In genomic region chr5:160449458-160449857, GRCh38 we compare ENCODE assay signal across 24 cellular contexts. TPM values are rescaled to one million over a fixed set of nuclear protein-coding genes. Genes with fewer than 3 reads are reported as not detected.
DNase-seq lines count a peak whose midpoint lies in the region; ATAC-seq, FAIRE-seq and TF ChIP-seq lines count a peak whose summit lies in the region.
"Had no signal": no experiment of that assay in that cellular context is flagged by ENCODE, and none has a peak within 500 bp of the region (broad histone marks: within the 10 kb centered on the region; RNA-seq: fewer than 3 reads in every experiment).

No MANE protein-coding gene starts in this region.

- H3K36me3 Mint-ChIP-seq in activated CD4-positive, alpha-beta T cell treated with anti-CD3 and anti-CD28 coated beads, Interleukin-2, amount 10 ng/mL, durations not matched to agents 24 days and 14 days (ENCODE audit: low read depth) = peaks cover 4% of the 10 kb centered on the region
- peaks cover 3% of the 10 kb centered on the region for H3K36me3 Mint-ChIP-seq in activated CD4-positive, alpha-beta T cell treated with anti-CD3 and anti-CD28 coated beads, Interleukin-2, amount 10 ng/mL, durations not matched to agents 7 days and 5 days (ENCODE audit: low read depth)
- H3K36me3 Mint-ChIP-seq in activated T-helper 2 cell treated with anti-CD3 and anti-CD28 coated beads, Interferon-gamma antibody, Interleukin-2, Interleukin-4, amounts not matched to agents 10 μg/mL and 5 μg/mL and 100 μg/mL, durations not matched to agents 14 hours and 24 hours and 36 hours (ENCODE audit: low read depth) = peaks cover 10% of the 10 kb centered on the region
- H3K36me3 Mint-ChIP-seq in stimulated activated memory B cell treated with anti-CD40 and anti-IgM and Interleukin-4, amounts not matched to agents 10 μg/mL and 1 μg/mL and 100 μg/mL, for 72 hours = no peaks in the 10 kb centered on the region
- H3K36me3 Mint-ChIP-seq: CD4-positive, alpha-beta memory T cell had no signal

- H3K9ac ChIP-seq in endothelial cell of umbilical vein (replicated peaks; ENCODE audit: extremely low read depth, insufficient read depth, low read length) = peak overlapping the region; percentile 41
- H3K9ac ChIP-seq: BLaER1 treated with 17β-estradiol and CSF1 and Interleukin-3, amounts not matched to agents 10 nM and 100 nM had no signal

- CTCF ChIA-PET in activated CD4-positive, alpha-beta T cell treated with anti-CD3 and anti-CD28 coated beads, Interleukin-2, amount 10 ng/mL, durations not matched to agents 7 days and 5 days (lab: Charles Lee) = interaction anchor here (1.9 kb wide), 1 partner anchor 10 kb away, joined by 11 read pairs; no protein-coding TSS in a partner anchor
- CTCF ChIA-PET in endothelial cell of umbilical vein (lab: Charles Lee) = interaction anchor here (1.5 to 3.4 kb wide), 2 partner anchors 11 kb away, joined by 4 to 18 read pairs; no protein-coding TSS in a partner anchor

- no peak for ATAC-seq in stimulated activated memory B cell treated with anti-CD40 and anti-IgM and Interleukin-4, amounts not matched to agents 10 μg/mL and 1 μg/mL and 100 μg/mL, for 72 hours
- no peak for ATAC-seq in GM21515 (IDR thresholded peaks at IDR 0.05; ENCODE audit: unreplicated experiment)
- ATAC-seq: A549 had no signal

- no peaks in the 10 kb centered on the region for H3K9me1 ChIP-seq in endothelial cell of umbilical vein (replicated peaks; ENCODE audit: control insufficient read depth, extremely low read depth, insufficient read depth, low read length)

- TF ChIP-seq POLR2A in endothelial cell of umbilical vein (IDR thresholded peaks at IDR 0.05; ENCODE audit: low read depth, low read length) = no peak

- peaks cover 24% of the 10 kb centered on the region for H3K9me3 Mint-ChIP-seq in activated CD4-positive, alpha-beta T cell treated with anti-CD3 and anti-CD28 coated beads, Interleukin-2, amount 10 ng/mL, durations not matched to agents 24 days and 14 days
- no peaks in the 10 kb centered on the region for H3K9me3 Mint-ChIP-seq in activated CD4-positive, alpha-beta T cell treated with anti-CD3 and anti-CD28 coated beads, Interleukin-2, amount 10 ng/mL, durations not matched to agents 7 days and 5 days
- H3K9me3 Mint-ChIP-seq in activated T-helper 2 cell treated with anti-CD3 and anti-CD28 coated beads, Interferon-gamma antibody, Interleukin-2, Interleukin-4, amounts not matched to agents 10 μg/mL and 5 μg/mL and 100 μg/mL, durations not matched to agents 14 hours and 24 hours and 36 hours = peaks cover 21% of the 10 kb centered on the region
- no peaks in the 10 kb centered on the region for H3K9me3 Mint-ChIP-seq in stimulated activated memory B cell treated with anti-CD40 and anti-IgM and Interleukin-4, amounts not matched to agents 10 μg/mL and 1 μg/mL and 100 μg/mL, for 72 hours
- H3K9me3 Mint-ChIP-seq: CD4-positive, alpha-beta memory T cell; CD8-positive, alpha-beta memory T cell had no signal

- peak; percentile 45 for DNase-seq in activated CD4-positive, alpha-beta T cell treated with anti-CD3 and anti-CD28 coated beads, Interleukin-2, amount 10 ng/mL, durations not matched to agents 24 days and 14 days
- no peak for DNase-seq in activated CD4-positive, alpha-beta T cell treated with anti-CD3 and anti-CD28 coated beads, Interleukin-2, amount 10 ng/mL, durations not matched to agents 7 days and 5 days
- DNase-seq in activated T-helper 2 cell treated with anti-CD3 and anti-CD28 coated beads, Interferon-gamma antibody, Interleukin-2, Interleukin-4, amounts not matched to agents 10 μg/mL and 5 μg/mL and 100 μg/mL, durations not matched to agents 14 hours and 24 hours and 36 hours (ENCODE audit: low spot score) = no peak
- DNase-seq in endothelial cell of umbilical vein (ENCODE audit: low read depth, low spot score) (no peak), HPDE6-E6E7 (ENCODE audit: extremely low spot score) (no peak), NCI-H345 treated with DMSO at 0.1 percent for 48 hours (lab: John Stamatoyannopoulos, UW; ENCODE audit: unreplicated experiment) (no peak)
- DNase-seq: AML-193; CD4-positive, alpha-beta memory T cell; CD8-positive, alpha-beta memory T cell; COR-L47; DMS 273 treated with DMSO at 0.1 percent for 48 hours; DMS153; DMS53; DMS79; DND-41; EL; GDM1 had no signal

- H3K36me3 ChIP-seq in endothelial cell of umbilical vein (ENCODE audit: control insufficient read depth in 2 of 2, extremely low read depth in 1 of 2, insufficient read depth in 2 of 2, low read length in 2 of 2) = no peaks in the 10 kb centered on the region
- H3K36me3 ChIP-seq: BLaER1 treated with 17β-estradiol and CSF1 and Interleukin-3, amounts not matched to agents 10 nM and 100 nM had no signal

- no peaks in the 10 kb centered on the region for H3K27me3 Mint-ChIP-seq in activated CD4-positive, alpha-beta T cell treated with anti-CD3 and anti-CD28 coated beads, Interleukin-2, amount 10 ng/mL, durations not matched to agents 24 days and 14 days
- peaks cover 4% of the 10 kb centered on the region for H3K27me3 Mint-ChIP-seq in activated CD4-positive, alpha-beta T cell treated with anti-CD3 and anti-CD28 coated beads, Interleukin-2, amount 10 ng/mL, durations not matched to agents 7 days and 5 days
- no peaks in the 10 kb centered on the region for H3K27me3 Mint-ChIP-seq in activated T-helper 2 cell treated with anti-CD3 and anti-CD28 coated beads, Interferon-gamma antibody, Interleukin-2, Interleukin-4, amounts not matched to agents 10 μg/mL and 5 μg/mL and 100 μg/mL, durations not matched to agents 14 hours and 24 hours and 36 hours (ENCODE audit: low read depth)
- H3K27me3 Mint-ChIP-seq in stimulated activated memory B cell treated with anti-CD40 and anti-IgM and Interleukin-4, amounts not matched to agents 10 μg/mL and 1 μg/mL and 100 μg/mL, for 72 hours = no peaks in the 10 kb centered on the region
- H3K27me3 Mint-ChIP-seq: B cell; CD4-positive, alpha-beta memory T cell had no signal

- no peaks in the 10 kb centered on the region for H3K9me3 ChIP-seq in endothelial cell of umbilical vein (replicated peaks; ENCODE audit: control insufficient read depth, insufficient read depth, low read length)
- H3K9me3 ChIP-seq: A549 had no signal

- POLR2A ChIA-PET in activated CD4-positive, alpha-beta T cell treated with anti-CD3 and anti-CD28 coated beads, Interleukin-2, amount 10 ng/mL, durations not matched to agents 7 days and 5 days (lab: Charles Lee) = no interaction called here
- POLR2A ChIA-PET in endothelial cell of umbilical vein (lab: Charles Lee) = interaction anchor here (1.1 kb wide), 1 partner anchor 15 kb away, joined by 3 read pairs; no protein-coding TSS in a partner anchor

- no peak overlapping the region for H3K4me3 ChIP-seq in endothelial cell of umbilical vein (replicated peaks in 1 of 3; ENCODE audit: insufficient read depth in 1 of 3, low read depth in 1 of 3, low read length in 3 of 3)
- H3K4me3 ChIP-seq: A549; BLaER1 treated with 17β-estradiol and CSF1 and Interleukin-3, amounts not matched to agents 10 nM and 100 nM had no signal

- no peak overlapping the region for H3K4me3 Mint-ChIP-seq in activated CD4-positive, alpha-beta T cell treated with anti-CD3 and anti-CD28 coated beads, Interleukin-2, amount 10 ng/mL, durations not matched to agents 24 days and 14 days
- no peak overlapping the region for H3K4me3 Mint-ChIP-seq in activated CD4-positive, alpha-beta T cell treated with anti-CD3 and anti-CD28 coated beads, Interleukin-2, amount 10 ng/mL, durations not matched to agents 7 days and 5 days
- H3K4me3 Mint-ChIP-seq in activated T-helper 2 cell treated with anti-CD3 and anti-CD28 coated beads, Interferon-gamma antibody, Interleukin-2, Interleukin-4, amounts not matched to agents 10 μg/mL and 5 μg/mL and 100 μg/mL, durations not matched to agents 14 hours and 24 hours and 36 hours (ENCODE audit: low read depth) = no peak overlapping the region
- no peak overlapping the region for H3K4me3 Mint-ChIP-seq in stimulated activated memory B cell treated with anti-CD40 and anti-IgM and Interleukin-4, amounts not matched to agents 10 μg/mL and 1 μg/mL and 100 μg/mL, for 72 hours
- H3K4me3 Mint-ChIP-seq: B cell; CD4-positive, alpha-beta memory T cell; CD8-positive, alpha-beta memory T cell had no signal

- no peaks in the 10 kb centered on the region for H4K20me1 ChIP-seq in endothelial cell of umbilical vein (replicated peaks; ENCODE audit: control insufficient read depth, extremely low read depth, insufficient read depth, low read length)
- H4K20me1 ChIP-seq: BLaER1 treated with 17β-estradiol and CSF1 and Interleukin-3, amounts not matched to agents 10 nM and 100 nM had no signal

- no peak for FAIRE-seq in endothelial cell of umbilical vein (lab: Jason Lieb, UNC)
- FAIRE-seq: A549 had no signal

- intact Hi-C loops in activated CD4-positive, alpha-beta T cell treated with anti-CD3 and anti-CD28 coated beads, Interleukin-2, amount 10 ng/mL, durations not matched to agents 24 days and 14 days (cut with micrococcal nuclease) = no loop called here
- intact Hi-C loops in activated T-helper 2 cell treated with anti-CD3 and anti-CD28 coated beads, Interferon-gamma antibody, Interleukin-2, Interleukin-4, amounts not matched to agents 10 μg/mL and 5 μg/mL and 100 μg/mL, durations not matched to agents 14 hours and 24 hours and 36 hours (cut with micrococcal nuclease) = no loop called here
- intact Hi-C loops in endothelial cell of umbilical vein (cut with micrococcal nuclease) = no loop called here

- H3K79me2 ChIP-seq in endothelial cell of umbilical vein (ENCODE audit: control insufficient read depth, insufficient read depth, low read length) = no peaks in the 10 kb centered on the region

- BruUV-seq in endothelial cell of umbilical vein (replicated peaks; lab: Mats Ljungman, UMichigan) = no TSS peak

- TF ChIP-seq CTCF in endothelial cell of umbilical vein (IDR thresholded peaks at IDR 0.05; ENCODE audit: extremely low read depth in 1 of 2, insufficient read depth in 1 of 2, low read depth in 1 of 2, low read length in 2 of 2) = no peak

- peaks cover 41% of the 10 kb centered on the region for H3K4me1 ChIP-seq in endothelial cell of umbilical vein (ENCODE audit: control insufficient read depth, extremely low read depth, insufficient read depth, low read length)
- H3K4me1 ChIP-seq: A549 had no signal

- peak overlapping the region; percentile 22 for H3K27ac Mint-ChIP-seq in activated CD4-positive, alpha-beta T cell treated with anti-CD3 and anti-CD28 coated beads, Interleukin-2, amount 10 ng/mL, durations not matched to agents 24 days and 14 days
- no peak overlapping the region for H3K27ac Mint-ChIP-seq in activated CD4-positive, alpha-beta T cell treated with anti-CD3 and anti-CD28 coated beads, Interleukin-2, amount 10 ng/mL, durations not matched to agents 7 days and 5 days
- H3K27ac Mint-ChIP-seq in activated T-helper 2 cell treated with anti-CD3 and anti-CD28 coated beads, Interferon-gamma antibody, Interleukin-2, Interleukin-4, amounts not matched to agents 10 μg/mL and 5 μg/mL and 100 μg/mL, durations not matched to agents 14 hours and 24 hours and 36 hours = peak overlapping the region; percentile 7
- H3K27ac Mint-ChIP-seq in stimulated activated memory B cell treated with anti-CD40 and anti-IgM and Interleukin-4, amounts not matched to agents 10 μg/mL and 1 μg/mL and 100 μg/mL, for 72 hours = peak overlapping the region; percentile 29
- H3K27ac Mint-ChIP-seq: B cell had no signal

- dilution Hi-C loops in endothelial cell of umbilical vein (cut with MboI; ENCODE audit: extremely low pct_ligation_motif_present, low sequenced_read_pairs) = no loop called here

- H3K4me1 Mint-ChIP-seq in activated CD4-positive, alpha-beta T cell treated with anti-CD3 and anti-CD28 coated beads, Interleukin-2, amount 10 ng/mL, durations not matched to agents 24 days and 14 days = peaks cover 45% of the 10 kb centered on the region
- H3K4me1 Mint-ChIP-seq in activated CD4-positive, alpha-beta T cell treated with anti-CD3 and anti-CD28 coated beads, Interleukin-2, amount 10 ng/mL, durations not matched to agents 7 days and 5 days = peaks cover 7% of the 10 kb centered on the region
- H3K4me1 Mint-ChIP-seq in activated T-helper 2 cell treated with anti-CD3 and anti-CD28 coated beads, Interferon-gamma antibody, Interleukin-2, Interleukin-4, amounts not matched to agents 10 μg/mL and 5 μg/mL and 100 μg/mL, durations not matched to agents 14 hours and 24 hours and 36 hours (ENCODE audit: low read depth) = peaks cover 43% of the 10 kb centered on the region
- H3K4me1 Mint-ChIP-seq in stimulated activated memory B cell treated with anti-CD40 and anti-IgM and Interleukin-4, amounts not matched to agents 10 μg/mL and 1 μg/mL and 100 μg/mL, for 72 hours = peaks cover 36% of the 10 kb centered on the region

- H2AFZ ChIP-seq in endothelial cell of umbilical vein (ENCODE audit: low read depth, low read length) = no peak overlapping the region

- H3K27me3 ChIP-seq in endothelial cell of umbilical vein (ENCODE audit: control insufficient read depth in 2 of 2, insufficient read depth in 2 of 2, low read length in 2 of 2) = no peaks in the 10 kb centered on the region
- H3K27me3 ChIP-seq: BLaER1 treated with 17β-estradiol and CSF1 and Interleukin-3, amounts not matched to agents 10 nM and 100 nM had no signal

- no peak overlapping the region for H3K4me2 ChIP-seq in endothelial cell of umbilical vein (ENCODE audit: insufficient read depth, low read length)
- H3K4me2 ChIP-seq: A549 had no signal

- peak overlapping the region; percentile 97 for H3K27ac ChIP-seq in endothelial cell of umbilical vein (ENCODE audit: insufficient read depth, low read depth, low read length)
- H3K27ac ChIP-seq: 22Rv1; A549; BLaER1 treated with 17β-estradiol and CSF1 and Interleukin-3, amounts not matched to agents 10 nM and 100 nM; C4-2B had no signal

RNA-seq across cellular contexts. Expression of gene PTTG1, which starts 27.8 kb away (rescaled TPM):
- 88.9 and 94.3 TPM in 2 replicates for total RNA-seq in activated CD4-positive, alpha-beta T cell treated with anti-CD3 and anti-CD28 coated beads, Interleukin-2, amount 10 ng/mL, durations not matched to agents 24 days and 14 days
- 100 to 1,000 TPM; 160 to 189 TPM for total RNA-seq in activated CD4-positive, alpha-beta T cell treated with anti-CD3 and anti-CD28 coated beads, Interleukin-2, amount 10 ng/mL, durations not matched to agents 7 days and 5 days
- total RNA-seq in activated T-helper 2 cell treated with anti-CD3 and anti-CD28 coated beads, Interferon-gamma antibody, Interleukin-2, Interleukin-4, amounts not matched to agents 10 μg/mL and 5 μg/mL and 100 μg/mL, durations not matched to agents 14 hours and 24 hours and 36 hours = 142 and 146 TPM in 2 replicates
- 139 and 140 TPM in 2 replicates for total RNA-seq in endothelial cell of umbilical vein
- polyA plus RNA-seq in endothelial cell of umbilical vein = 157 and 173 TPM in 2 replicates
- 355 and 421 TPM in 2 replicates for polyA plus RNA-seq in endothelial cell of umbilical vein (2011; cell fraction: cytosol; rRNA removed)
- 182 and 233 TPM in 2 replicates for polyA plus RNA-seq in endothelial cell of umbilical vein (2011; cell fraction: nucleus; rRNA removed)
- polyA plus RNA-seq in endothelial cell of umbilical vein (2012) = 83.1 and 154 TPM in 2 replicates
- polyA minus RNA-seq in endothelial cell of umbilical vein = 43.8 and 47.2 TPM in 2 replicates
- 57.7 TPM for polyA minus RNA-seq in endothelial cell of umbilical vein (2011; cell fraction: cytosol; rRNA and poly(A)+ RNA removed)
- polyA minus RNA-seq in endothelial cell of umbilical vein (2011; cell fraction: nucleus; rRNA and poly(A)+ RNA removed) = 18.0 and 28.6 TPM in 2 replicates

RNA-seq across cellular contexts. Expression of gene SLU7, which starts 30.6 kb away (rescaled TPM):
- total RNA-seq in activated CD4-positive, alpha-beta T cell treated with anti-CD3 and anti-CD28 coated beads, Interleukin-2, amount 10 ng/mL, durations not matched to agents 24 days and 14 days = 38.4 and 39.8 TPM in 2 replicates
- 10 to 100 TPM; 63.5 to 64.6 TPM for total RNA-seq in activated CD4-positive, alpha-beta T cell treated with anti-CD3 and anti-CD28 coated beads, Interleukin-2, amount 10 ng/mL, durations not matched to agents 7 days and 5 days
- total RNA-seq in activated T-helper 2 cell treated with anti-CD3 and anti-CD28 coated beads, Interferon-gamma antibody, Interleukin-2, Interleukin-4, amounts not matched to agents 10 μg/mL and 5 μg/mL and 100 μg/mL, durations not matched to agents 14 hours and 24 hours and 36 hours = 41.3 and 44.3 TPM in 2 replicates
- total RNA-seq in endothelial cell of umbilical vein = 42.7 and 48.2 TPM in 2 replicates
- polyA plus RNA-seq in endothelial cell of umbilical vein = 4.5 and 10.2 TPM in 2 replicates
- polyA plus RNA-seq in endothelial cell of umbilical vein (2011; cell fraction: cytosol; rRNA removed) = 20.5 and 21.8 TPM in 2 replicates
- polyA plus RNA-seq in endothelial cell of umbilical vein (2011; cell fraction: nucleus; rRNA removed) = 33.6 and 48.5 TPM in 2 replicates
- 37.9 and 55.8 TPM in 2 replicates for polyA plus RNA-seq in endothelial cell of umbilical vein (2012)
- polyA minus RNA-seq in endothelial cell of umbilical vein = 11.6 and 12.1 TPM in 2 replicates
- 7.9 TPM for polyA minus RNA-seq in endothelial cell of umbilical vein (2011; cell fraction: cytosol; rRNA and poly(A)+ RNA removed)
- 19.0 and 22.5 TPM in 2 replicates for polyA minus RNA-seq in endothelial cell of umbilical vein (2011; cell fraction: nucleus; rRNA and poly(A)+ RNA removed)

RNA-seq across cellular contexts. Expression of gene FAM200C, which starts 49.6 kb away (rescaled TPM):
- total RNA-seq in activated CD4-positive, alpha-beta T cell treated with anti-CD3 and anti-CD28 coated beads, Interleukin-2, amount 10 ng/mL, durations not matched to agents 24 days and 14 days = 1.4 and 1.5 TPM in 2 replicates
- under 1 TPM; 0.62 to 0.73 TPM for total RNA-seq in activated CD4-positive, alpha-beta T cell treated with anti-CD3 and anti-CD28 coated beads, Interleukin-2, amount 10 ng/mL, durations not matched to agents 7 days and 5 days
- 1.3 and 1.4 TPM in 2 replicates for total RNA-seq in activated T-helper 2 cell treated with anti-CD3 and anti-CD28 coated beads, Interferon-gamma antibody, Interleukin-2, Interleukin-4, amounts not matched to agents 10 μg/mL and 5 μg/mL and 100 μg/mL, durations not matched to agents 14 hours and 24 hours and 36 hours
- 2.6 and 2.7 TPM in 2 replicates for total RNA-seq in endothelial cell of umbilical vein
- 0.76 and 0.86 TPM in 2 replicates for polyA plus RNA-seq in endothelial cell of umbilical vein
- polyA plus RNA-seq in endothelial cell of umbilical vein (2011; cell fraction: cytosol; rRNA removed) = 1.2 and 1.4 TPM in 2 replicates
- polyA plus RNA-seq in endothelial cell of umbilical vein (2011; cell fraction: nucleus; rRNA removed) = 2.4 and 3.3 TPM in 2 replicates
- 1.3 and 1.7 TPM in 2 replicates for polyA plus RNA-seq in endothelial cell of umbilical vein (2012)
- 1.3 and 1.7 TPM in 2 replicates for polyA minus RNA-seq in endothelial cell of umbilical vein
- 2.3 TPM for polyA minus RNA-seq in endothelial cell of umbilical vein (2011; cell fraction: cytosol; rRNA and poly(A)+ RNA removed)
- 2.5 and 5.1 TPM in 2 replicates for polyA minus RNA-seq in endothelial cell of umbilical vein (2011; cell fraction: nucleus; rRNA and poly(A)+ RNA removed)
